Comparison of ENCODE assay signal across 2 cellular contexts in genomic region chr12:106465605-106466004, GRCh38.
DNase-seq lines count a peak whose midpoint lies in the region; ATAC-seq, FAIRE-seq and TF ChIP-seq lines count a peak whose summit lies in the region.
"Not testable (repeated sequence)": the region's sequence is repeated elsewhere in the genome, so short reads cannot be mapped to it uniquely, and the experiment has no call there.

No MANE protein-coding gene starts in this region.

- not testable (repeated sequence) for H3K4me1 ChIP-seq in HEK293 (ENCODE audit: control insufficient read depth, insufficient read depth, low read length); K562 (replicated peaks in 1 of 2; ENCODE audit: control insufficient read depth in 2 of 2, insufficient read depth in 2 of 2, low read length in 2 of 2)

- not testable (repeated sequence) for H3K4me3 ChIP-seq in HEK293 (ENCODE audit: low read depth, low read length); K562

- in situ Hi-C loops in K562 (cut with MboI): not testable (repeated sequence)

- not testable (repeated sequence) for H3K9ac ChIP-seq in K562 (ENCODE audit: insufficient read depth in 1 of 2, low read depth in 2 of 2, low read length in 2 of 2)

- not testable (repeated sequence) for H3K9me3 ChIP-seq in HEK293 (ENCODE audit: control insufficient read depth, insufficient read depth, low read depth, low read length); K562 (replicated peaks; ENCODE audit: control insufficient read depth, insufficient read depth, low read depth, low read length)

- not testable (repeated sequence) for ATAC-seq in K562

- not testable (repeated sequence) for H3K79me2 ChIP-seq in K562 (ENCODE audit: control insufficient read depth, insufficient read depth, low read length)

- POLR2A ChIA-PET in HEK293 (lab: Yijun Ruan, JAX); K562 (lab: Yijun Ruan, JAX): not testable (repeated sequence)

- not testable (repeated sequence) for BruUV-seq in K562 (replicated peaks; lab: Mats Ljungman, UMichigan)

- TF ChIP-seq POLR2A in K562 (conservative IDR thresholded peaks at IDR 0.05): not testable (repeated sequence)

- WGBS in K562 (ENCODE audit: insufficient coverage, low coverage, missing lambda C conversion rate): 74% methylated on average over 4 of the region's 4 CpGs

- intact Hi-C loops in K562 (cut with micrococcal nuclease): not testable (repeated sequence)

- not testable (repeated sequence) for H3K4me2 ChIP-seq in K562 (ENCODE audit: insufficient read depth, low read length)

- not testable (repeated sequence) for H3K27ac ChIP-seq in HEK293 (ENCODE audit: extremely low read depth, low read depth, low read length); K562 (ENCODE audit: extremely low read depth, low read depth, low read length)

- not testable (repeated sequence) for TF ChIP-seq RAD21 in K562 (CRISPR knock-in tag; conservative IDR thresholded peaks at IDR 0.05 in 1 of 2, IDR thresholded peaks at IDR 0.05 in 1 of 2)

- not testable (repeated sequence) for TF ChIP-seq CTCF in HEK293 (tag by site-specific recombination; IDR thresholded peaks at IDR 0.05); K562 (IDR thresholded peaks at IDR 0.05 in 2 of 3, conservative IDR thresholded peaks at IDR 0.05 in 1 of 3; ENCODE audit: insufficient read depth in 2 of 3, low read depth in 1 of 3, low read length in 3 of 3)

- H3K9me1 ChIP-seq in K562 (ENCODE audit: control insufficient read depth, insufficient read depth, low read length): not testable (repeated sequence)

- not testable (repeated sequence) for DNase-seq in K562 (ENCODE audit: extremely low read depth in 1 of 4, low spot score in 3 of 4)

- not testable (repeated sequence) for H3K36me3 ChIP-seq in HEK293 (ENCODE audit: control insufficient read depth in 2 of 2, insufficient read depth in 1 of 2, low read length in 2 of 2); K562 (ENCODE audit: control insufficient read depth, insufficient read depth, low read length)

- TF ChIP-seq EP300 in K562 (IDR thresholded peaks at IDR 0.05; ENCODE audit: low read length): not testable (repeated sequence)

- not testable (repeated sequence) for FAIRE-seq in K562 (lab: Jason Lieb, UNC)

- CTCF ChIA-PET in HEK293 (lab: Yijun Ruan, JAX); K562 (lab: Yijun Ruan, JAX; ENCODE audit: low intra/inter-chr PET ratio): not testable (repeated sequence)

- not testable (repeated sequence) for H4K20me1 ChIP-seq in K562 (replicated peaks; ENCODE audit: control insufficient read depth, insufficient read depth, low read length)

- H3K27me3 ChIP-seq in K562 (ENCODE audit: control insufficient read depth in 2 of 2, insufficient read depth in 2 of 2, low read length in 2 of 2): not testable (repeated sequence)

- not testable (repeated sequence) for H2AFZ ChIP-seq in K562 (ENCODE audit: low read depth, low read length)

TF ChIP-seq in HEK293, 187 proteins besides CTCF, POLR2A, EP300 and RAD21:
- TF ChIP-seq, protein P1, sequence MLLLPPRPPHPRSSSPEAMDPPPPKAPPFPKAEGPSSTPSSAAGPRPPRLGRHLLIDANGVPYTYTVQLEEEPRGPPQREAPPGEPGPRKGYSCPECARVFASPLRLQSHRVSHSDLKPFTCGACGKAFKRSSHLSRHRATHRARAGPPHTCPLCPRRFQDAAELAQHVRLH (tag by site-specific recombination; IDR thresholded peaks at IDR 0.05): 0 out of 2 replicates have a peak, but pooled peaks have one; percentile 13
- TF ChIP-seq ZNF146 (tag by site-specific recombination; IDR thresholded peaks at IDR 0.05) (peak; percentile 90), ZNF280D (tag by site-specific recombination; IDR thresholded peaks at IDR 0.05) (0 out of 2 replicates have a peak, but pooled peaks have one; percentile 25)

TF ChIP-seq in K562, 482 proteins besides CTCF, POLR2A, EP300 and RAD21:
- TF ChIP-seq ZNF146 (CRISPR knock-in tag; IDR thresholded peaks at IDR 0.05; ENCODE audit: unreplicated experiment): peak; percentile 67
